In genomic region chr4:112279025-112279881, GRCh38 we compare ENCODE assay signal across 8 cellular contexts. TPM values are rescaled to one million over a fixed set of nuclear protein-coding genes. Genes with fewer than 3 reads are reported as not detected.
DNase-seq lines count a peak whose midpoint lies in the region; ATAC-seq and TF ChIP-seq lines count a peak whose summit lies in the region.

No MANE protein-coding gene starts in this region.

- H3K4me3 Mint-ChIP-seq in activated naive CD8-positive, alpha-beta T cell treated with anti-CD3 and anti-CD28 coated beads, Interleukin-2, amount 10 ng/mL, durations not matched to agents 7 days and 5 days, result no peak overlapping the region

- H3K27ac ChIP-seq in BLaER1 treated with 17β-estradiol and CSF1 and Interleukin-3, amounts not matched to agents 10 nM and 100 nM, result peak overlapping the region; percentile 14 to 87 (median 85); a peak in 21 of 22 replicates
- H3K27ac ChIP-seq in uterus, result no peak overlapping the region

- peaks cover 42 to 70% (median 57%) of the 10 kb centered on the region in 10 experiments for H3K4me1 ChIP-seq in BLaER1 treated with 17β-estradiol and CSF1 and Interleukin-3, amounts not matched to agents 10 nM and 100 nM
- H3K4me1 ChIP-seq in uterus, result no peaks in the 10 kb centered on the region

- TF ChIP-seq POLR2A in uterus (IDR thresholded peaks at IDR 0.05), result no peak

- H3K36me3 ChIP-seq in BLaER1 treated with 17β-estradiol and CSF1 and Interleukin-3, amounts not matched to agents 10 nM and 100 nM, result peaks cover 37 to 72% (median 57%) of the 10 kb centered on the region in 11 experiments
- H3K36me3 ChIP-seq in uterus, result no peaks in the 10 kb centered on the region

- H3K4me1 Mint-ChIP-seq in activated naive CD8-positive, alpha-beta T cell treated with anti-CD3 and anti-CD28 coated beads, Interleukin-2, amount 10 ng/mL, durations not matched to agents 7 days and 5 days, result peaks cover 45% of the 10 kb centered on the region

- H3K4me3 ChIP-seq in BLaER1 treated with 17β-estradiol and CSF1 and Interleukin-3, amounts not matched to agents 10 nM and 100 nM, result peak overlapping the region; percentile 42 to 86 (median 51)
- no peak overlapping the region for H3K4me3 ChIP-seq in uterus

- no peaks in the 10 kb centered on the region for H3K27me3 Mint-ChIP-seq in activated naive CD8-positive, alpha-beta T cell treated with anti-CD3 and anti-CD28 coated beads, Interleukin-2, amount 10 ng/mL, durations not matched to agents 7 days and 5 days

- H3K9ac ChIP-seq in BLaER1 treated with 17β-estradiol and CSF1 and Interleukin-3, amounts not matched to agents 10 nM and 100 nM, result peak overlapping the region; percentile 59 to 79 (median 75)

- peaks cover 7 to 17% (median 15%) of the 10 kb centered on the region in 11 experiments; a peak in 20 of 22 replicates for H3K9me3 ChIP-seq in BLaER1 treated with 17β-estradiol and CSF1 and Interleukin-3, amounts not matched to agents 10 nM and 100 nM (replicated peaks in 1 of 11)
- no peaks in the 10 kb centered on the region for H3K9me3 ChIP-seq in uterus

- H4K20me1 ChIP-seq in BLaER1 treated with 17β-estradiol and CSF1 and Interleukin-3, amounts not matched to agents 10 nM and 100 nM, result peaks cover 0 to 97% (median 12%) of the 10 kb centered on the region in 11 experiments; a peak in 12 of 22 replicates

- H3K9me3 Mint-ChIP-seq in activated naive CD8-positive, alpha-beta T cell treated with anti-CD3 and anti-CD28 coated beads, Interleukin-2, amount 10 ng/mL, durations not matched to agents 7 days and 5 days, result peaks cover 2% of the 10 kb centered on the region

- H3K4me2 ChIP-seq in BLaER1 treated with 17β-estradiol and CSF1 and Interleukin-3, amounts not matched to agents 10 nM and 100 nM, result peak overlapping the region; percentile 79 to 93 (median 89)

- H3K27ac Mint-ChIP-seq in activated naive CD8-positive, alpha-beta T cell treated with anti-CD3 and anti-CD28 coated beads, Interleukin-2, amount 10 ng/mL, durations not matched to agents 7 days and 5 days, result peak overlapping the region; percentile 54

- intact Hi-C loops in uterus (cut with DNase I; ENCODE audit: low total_unique reads), result no loop called here

- POLR2A ChIA-PET in activated naive CD8-positive, alpha-beta T cell treated with anti-CD3 and anti-CD28 coated beads, Interleukin-2, amount 10 ng/mL, durations not matched to agents 7 days and 5 days (lab: Charles Lee), result no interaction called here

- H3K27me3 ChIP-seq in BLaER1 treated with 17β-estradiol and CSF1 and Interleukin-3, amounts not matched to agents 10 nM and 100 nM, result no peaks in the 10 kb centered on the region
- H3K27me3 ChIP-seq in uterus, result no peaks in the 10 kb centered on the region

- peaks cover 46% of the 10 kb centered on the region for H3K36me3 Mint-ChIP-seq in activated naive CD8-positive, alpha-beta T cell treated with anti-CD3 and anti-CD28 coated beads, Interleukin-2, amount 10 ng/mL, durations not matched to agents 7 days and 5 days

- peak; percentile 65 for ATAC-seq in GM19324 (IDR thresholded peaks at IDR 0.05; ENCODE audit: low FRiP score, unreplicated experiment)
- peak; percentile 65 for ATAC-seq in HG03135 (IDR thresholded peaks at IDR 0.05; ENCODE audit: unreplicated experiment)
- ATAC-seq in activated naive CD8-positive, alpha-beta T cell treated with anti-CD3 and anti-CD28 coated beads, Interleukin-2, amount 10 ng/mL, durations not matched to agents 7 days and 5 days (ENCODE audit: low read depth), result no peak

- TF ChIP-seq CTCF in uterus (IDR thresholded peaks at IDR 0.05), result no peak

- DNase-seq in activated naive CD8-positive, alpha-beta T cell treated with anti-CD3 and anti-CD28 coated beads, Interleukin-2, amount 10 ng/mL, durations not matched to agents 7 days and 5 days, result no peak
- no peak for DNase-seq in D341Med (ENCODE audit: low spot score)
- no peak for DNase-seq in uterus
- no peak for DNase-seq in NCI-H510A treated with DMSO at 0.1 percent for 48 hours (lab: John Stamatoyannopoulos, UW)
- DNase-seq in NCI-H146 (lab: John Stamatoyannopoulos, UW), result no peak

RNA-seq across cellular contexts. Expression of gene TIFA, which starts 6.5 kb away (rescaled TPM):
- 10 to 100 TPM; 33.3 to 37.9 TPM for total RNA-seq in activated naive CD8-positive, alpha-beta T cell treated with anti-CD3 and anti-CD28 coated beads, Interleukin-2, amount 10 ng/mL, durations not matched to agents 7 days and 5 days
- 10 to 100 TPM in 1 of 4 donors, 1 to 10 TPM in 3; 5.6 to 12.6 (median 7.7) TPM for total RNA-seq in uterus

RNA-seq across cellular contexts. Expression of gene ALPK1, which starts 17.9 kb away (rescaled TPM):
- 10 to 100 TPM; 20.9 to 26.0 TPM for total RNA-seq in activated naive CD8-positive, alpha-beta T cell treated with anti-CD3 and anti-CD28 coated beads, Interleukin-2, amount 10 ng/mL, durations not matched to agents 7 days and 5 days
- total RNA-seq in uterus, result 10 to 100 TPM in 3 of 4 donors, 1 to 10 TPM in 1; 6.9 to 42.2 (median 22.9) TPM

RNA-seq across cellular contexts. Expression of gene AP1AR, which starts 47.7 kb away (rescaled TPM):
- total RNA-seq in activated naive CD8-positive, alpha-beta T cell treated with anti-CD3 and anti-CD28 coated beads, Interleukin-2, amount 10 ng/mL, durations not matched to agents 7 days and 5 days, result 10 to 100 TPM; 14.3 to 18.2 TPM
- total RNA-seq in uterus, result 10 to 100 TPM in 3 of 4 donors, 1 to 10 TPM in 1; 2.3 to 37.7 (median 17.6) TPM

Comparison
In these comparisons a context has a peak if more than half of its experiments do, and no peak if none do; other contexts are left out.
1. H3K27ac ChIP-seq: peak in BLaER1 treated with 17β-estradiol and CSF1 and Interleukin-3, amounts not matched to agents 10 nM and 100 nM (11 of 11); none in uterus (0 of 2).
2. H3K4me3 ChIP-seq: peak in BLaER1 treated with 17β-estradiol and CSF1 and Interleukin-3, amounts not matched to agents 10 nM and 100 nM (10 of 10); none in uterus (0 of 2).